In genomic region chr7:154743211-154743610, GRCh38 we compare ENCODE assay signal across 20 cellular contexts.
"Had no signal": no experiment of that assay in that cellular context is flagged by ENCODE, and none has a peak within 500 bp of the region (broad histone marks: within the 10 kb centered on the region; RNA-seq: fewer than 3 reads in every experiment).

No MANE protein-coding gene starts in this region.

- DNase-seq: activated B cell treated with CpG ODN at 0.5 μM for 24 hours; activated CD4-positive, alpha-beta memory T cell treated with anti-CD3 and anti-CD28 coated beads, Interleukin-2, amount 10 ng/mL, durations not matched to agents 7 days and 5 days; activated CD4-positive, alpha-beta T cell treated with anti-CD3 and anti-CD28 coated beads for 48 hours; activated naive CD4-positive, alpha-beta T cell treated with anti-CD3 and anti-CD28 coated beads for 36 hours; activated T-cell treated with anti-CD3 and anti-CD28 coated beads, Interleukin-2, amount 50 U/mL, for 1 hour; endodermal cell; foreskin fibroblast; glutamatergic neuron; left lung; naive thymus-derived CD4-positive, alpha-beta T cell; pancreas; right lobe of liver; small intestine; stimulated activated CD4-positive, alpha-beta T cell treated with anti-CD3 and anti-CD28 coated beads, Interleukin-4, amount 100 ng/mL, for 1 hour; stimulated activated naive CD8-positive, alpha-beta T cell treated with anti-CD3 and anti-CD28 coated beads, Interleukin-15, amount 100 ng/mL, for 72 hours; T-helper 1 cell; T-helper 9 cell; upper lobe of left lung had no signal

- H3K27ac ChIP-seq: epithelial cell of prostate, left lung, pancreas, right lobe of liver, thoracic aorta, upper lobe of left lung had no signal

- ATAC-seq: left lung; naive thymus-derived CD4-positive, alpha-beta T cell; right lobe of liver; stimulated activated naive CD8-positive, alpha-beta T cell treated with anti-CD3 and anti-CD28 coated beads, Interleukin-15, amount 100 ng/mL, for 72 hours had no signal
